Comparison of ENCODE assay signal across 11 cellular contexts in the genomic region with DNA sequence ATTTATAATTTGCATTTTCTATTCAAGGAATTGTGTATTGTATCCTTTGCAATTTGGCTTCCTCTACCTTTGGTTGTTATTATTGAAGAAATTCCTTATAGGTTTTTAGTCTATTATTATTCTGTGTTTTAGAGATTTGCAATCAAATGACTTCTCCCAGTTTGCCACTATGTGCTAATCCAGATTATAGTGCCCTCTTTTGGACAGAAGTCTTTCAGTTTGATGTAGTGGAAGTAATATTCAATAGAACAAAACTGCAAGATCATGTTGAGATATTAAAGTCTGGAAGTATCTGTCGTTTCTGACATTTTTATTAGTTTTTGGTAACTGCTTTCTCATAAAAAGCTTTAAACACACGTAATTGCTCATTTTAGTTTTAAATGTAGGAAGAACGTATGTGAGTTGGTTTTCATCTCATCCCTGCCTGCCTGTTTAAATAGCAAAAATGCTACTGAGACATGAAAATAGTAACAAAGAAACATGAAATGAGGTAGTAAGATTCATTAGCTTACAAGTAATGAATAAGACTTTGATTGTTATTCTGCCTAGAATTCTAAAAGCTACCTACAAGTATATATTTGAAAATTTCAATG.
DNase-seq lines count a peak whose midpoint lies in the region; FAIRE-seq and TF ChIP-seq lines count a peak whose summit lies in the region.
"Had no signal": no experiment of that assay in that cellular context is flagged by ENCODE, and none has a peak within 500 bp of the region (broad histone marks: within the 10 kb centered on the region; RNA-seq: fewer than 3 reads in every experiment).

No MANE protein-coding gene starts in this region.

- peak; percentile 72 for FAIRE-seq in A204.1 (lab: Jason Lieb, UNC)
- FAIRE-seq: GM18507 had no signal

- TF ChIP-seq CTCF in GM06990 (IDR thresholded peaks at IDR 0.05; ENCODE audit: insufficient read depth, low read length, poor library complexity, severe bottlenecking), result peak; percentile 17
- TF ChIP-seq CTCF in fibroblast of villous mesenchyme (IDR thresholded peaks at IDR 0.05; ENCODE audit: insufficient read depth, low read depth, low read length), result peak; percentile 36

- no peaks in the 10 kb centered on the region for H3K27me3 ChIP-seq in GM06990 (replicated peaks; ENCODE audit: control insufficient read depth, insufficient read depth, low read length)
- H3K27me3 ChIP-seq: tibial artery had no signal

- DNase-seq in GM06990 (ENCODE audit: extremely low read depth, insufficient read length), result no peak
- peak; percentile 28 for DNase-seq in RPMI7951 (ENCODE audit: low read depth)
- DNase-seq in fibroblast of villous mesenchyme (ENCODE audit: low read depth), result peak; percentile 49
- DNase-seq in ureter (ENCODE audit: low spot score), result no peak
- DNase-seq in putamen (ENCODE audit: low spot score), result no peak
- no peak for DNase-seq in NCI-H1436 (lab: John Stamatoyannopoulos, UW)
- DNase-seq in stimulated activated CD4-positive, alpha-beta T cell treated with anti-CD3 and anti-CD28 coated beads, Interleukin-4, amount 100 ng/mL, for 1 hour, result no peak
- DNase-seq: NCI-H187, tibial artery had no signal

- peaks cover 16% of the 10 kb centered on the region for H3K36me3 ChIP-seq in GM06990 (ENCODE audit: control insufficient read depth, insufficient read depth, low read length)

- H3K4me3 ChIP-seq in GM06990 (replicated peaks; ENCODE audit: low read depth, low read length) (no peak overlapping the region), fibroblast of villous mesenchyme (ENCODE audit: low read depth, low read length) (no peak overlapping the region)
- H3K4me3 ChIP-seq: tibial artery had no signal

Comparison
In these comparisons a context has a peak if more than half of its experiments do, and no peak if none do; other contexts are left out.
1. DNase-seq: peak in RPMI7951 (single experiment) and fibroblast of villous mesenchyme (single experiment); none in GM06990 (single experiment), ureter (single experiment), putamen (single experiment), NCI-H1436 (single experiment) and stimulated activated CD4-positive, alpha-beta T cell treated with anti-CD3 and anti-CD28 coated beads, Interleukin-4, amount 100 ng/mL, for 1 hour (single experiment).